In genomic region chr22:38413085-38414008, GRCh38 we compare ENCODE assay signal across 9 cellular contexts. TPM values are rescaled to one million over a fixed set of nuclear protein-coding genes. Genes with fewer than 3 reads are reported as not detected.
DNase-seq lines count a peak whose midpoint lies in the region; ATAC-seq and TF ChIP-seq lines count a peak whose summit lies in the region.
"Had no signal": no experiment of that assay in that cellular context is flagged by ENCODE, and none has a peak within 500 bp of the region (broad histone marks: within the 10 kb centered on the region; RNA-seq: fewer than 3 reads in every experiment).

No MANE protein-coding gene starts in this region.

- H3K79me2 ChIP-seq in GM23248 (ENCODE audit: insufficient read depth) = no peaks in the 10 kb centered on the region

- H3K36me3 ChIP-seq in GM23248 (ENCODE audit: low read depth) = no peaks in the 10 kb centered on the region
- H3K36me3 ChIP-seq in spleen = no peaks in the 10 kb centered on the region

- H3K27me3 ChIP-seq in GM23248 (replicated peaks; ENCODE audit: insufficient read depth) (no peaks in the 10 kb centered on the region), spleen (replicated peaks in 1 of 7) (peaks cover 0 to 8% (median 0%) of the 10 kb centered on the region in 7 donors)

- DNase-seq in GM23248 = peak; percentile 34
- no peak for DNase-seq in RWPE1 (ENCODE audit: low spot score)
- peak; percentile 75 for DNase-seq in left ventricle myocardium superior
- peak; percentile 58 for DNase-seq in spleen
- no peak for DNase-seq in SIG-M5 treated with dmso at 0.1 percent for 504 hours (lab: John Stamatoyannopoulos, UW; ENCODE audit: unreplicated experiment)
- no peak for DNase-seq in LoVo (ENCODE audit: low spot score)
- no peak for DNase-seq in GM19238 (ENCODE audit: insufficient read length, low spot score)

- H3K9ac ChIP-seq in GM23248 = no peak overlapping the region

- H4K20me1 ChIP-seq in GM23248 (ENCODE audit: insufficient read depth) = no peaks in the 10 kb centered on the region

- peak overlapping the region; percentile 29 for H3K4me2 ChIP-seq in GM23248 (ENCODE audit: unreplicated experiment)

- in situ Hi-C loops in GM23248 (cut with MboI) = no loop called here

- intact Hi-C loops in left ventricle myocardium superior (cut with micrococcal nuclease) (no loop called here), spleen (cut with DNase I; ENCODE audit: low total_unique reads) (no loop called here)

- H3K9me3 ChIP-seq in GM23248 (ENCODE audit: low read depth) (no peaks in the 10 kb centered on the region), spleen (no peaks in the 10 kb centered on the region)

- ATAC-seq in left ventricle myocardium superior = peak; percentile 54
- ATAC-seq in HG03439 (IDR thresholded peaks at IDR 0.05; ENCODE audit: unreplicated experiment) = no peak

- H3F3A ChIP-seq in GM23248 (ENCODE audit: insufficient read depth) = no peaks in the 10 kb centered on the region

- H3K27ac ChIP-seq in GM23248 (no peak overlapping the region), RWPE1 (no peak overlapping the region), spleen (no peak overlapping the region)
- H3K27ac ChIP-seq: skin epidermis had no signal

- no peak overlapping the region for H2AFZ ChIP-seq in GM23248

- H3K4me3 ChIP-seq in GM23248 (no peak overlapping the region), spleen (peak overlapping the region in 2 of 8 donors; percentile 23 to 46)

- POLR2A ChIA-PET in RWPE1 (lab: Yijun Ruan, JAX; ENCODE audit: low non-redundant PET) = no interaction called here

- H3K9me2 ChIP-seq in GM23248 (ENCODE audit: insufficient read depth) = no peaks in the 10 kb centered on the region

- TF ChIP-seq CTCF in RWPE1 (conservative IDR thresholded peaks at IDR 0.05; ENCODE audit: low read depth) = peak; percentile 30; the same call in 1 of the 2 replicates
- TF ChIP-seq CTCF in spleen (IDR thresholded peaks at IDR 0.05 in 8 of 11, conservative IDR thresholded peaks at IDR 0.05 in 3 of 11) = peak in 1 of 11 experiments; percentile 8

- CTCF ChIA-PET in RWPE1 (lab: Yijun Ruan, JAX) = no interaction called here

- no peak for TF ChIP-seq POLR2A in spleen (IDR thresholded peaks at IDR 0.05)

- 21 to 24% methylated on average over 19 to 20 of the region's 20 CpGs for WGBS in GM23248 (ENCODE audit: low coverage in 1 of 2, low lambda C conversion rate in 2 of 2, missing lambda C conversion rate in 2 of 2), 2 experiments
- 65 to 79% (median 68%) methylated on average over 14 to 20 of the region's 20 CpGs for WGBS in spleen, 5 donors

- H3K4me1 ChIP-seq in GM23248 (ENCODE audit: insufficient read depth) (no peaks in the 10 kb centered on the region; the same call in 1 of the 2 replicates), spleen (peaks cover 0 to 11% (median 10%) of the 10 kb centered on the region in 6 donors)

RNA-seq across cellular contexts. Expression of gene KCNJ4, which starts 41.7 kb away (rescaled TPM):
- not detected in 2 replicates for total RNA-seq in GM23248 (2014; rRNA removed; shearing (Covaris generic))
- not detected in 2 replicates for polyA plus RNA-seq in GM23248 (2016; fragmentation: Nextera tagmentation; extraction: Ambion mirVana)
- 20.5 TPM for total RNA-seq in left ventricle myocardium superior
- total RNA-seq in spleen = not detected
- polyA plus RNA-seq in spleen = not detected

RNA-seq across cellular contexts. Expression of gene KDELR3, which starts 54.5 kb away (rescaled TPM):
- 191 and 197 TPM in 2 replicates for total RNA-seq in GM23248 (2014; rRNA removed; shearing (Covaris generic))
- polyA plus RNA-seq in GM23248 (2016; fragmentation: Nextera tagmentation; extraction: Ambion mirVana) (326 and 335 TPM in 2 replicates), spleen (1 to 10 TPM in 2 of 3 donors, under 1 TPM in 1; 1.00 to 3.1 (median 1.2) TPM)
- total RNA-seq in left ventricle myocardium superior (4.2 TPM), spleen (1 to 10 TPM; 1.5 to 4.9 (median 3.1) TPM)

Comparison
In these comparisons a context has a peak if more than half of its experiments do, and no peak if none do; other contexts are left out.
1. DNase-seq: peak in GM23248 (single experiment), left ventricle myocardium superior (single experiment) and spleen (single experiment); none in RWPE1 (single experiment), SIG-M5 treated with dmso at 0.1 percent for 504 hours (single experiment), LoVo (single experiment) and GM19238 (single experiment).
2. RNA of gene KCNJ4, which starts 41.7 kb away (total RNA-seq): 20.5 TPM in left ventricle myocardium superior (single experiment); not detected in GM23248 and not detected in spleen; every median in the first group is over 10 times any median in the second.
3. RNA of gene KDELR3, which starts 54.5 kb away (total RNA-seq): 191 to 197 TPM in GM23248; 4.2 TPM in left ventricle myocardium superior (single experiment) and 1.5 to 4.9 TPM in spleen; every median in the first group is over 10 times any median in the second.